In genomic region chr12:131383741-131384543, GRCh38 we compare ENCODE assay signal across 26 cellular contexts.
DNase-seq lines count a peak whose midpoint lies in the region; ATAC-seq, FAIRE-seq and TF ChIP-seq lines count a peak whose summit lies in the region.
"Had no signal": no experiment of that assay in that cellular context is flagged by ENCODE, and none has a peak within 500 bp of the region (broad histone marks: within the 10 kb centered on the region; RNA-seq: fewer than 3 reads in every experiment).

No MANE protein-coding gene starts in this region.

- no peak overlapping the region for H2BK12ac ChIP-seq in neuronal stem cell (ENCODE audit: low read length)

- H3K27ac ChIP-seq in heart right ventricle = no peak overlapping the region
- no peak overlapping the region for H3K27ac ChIP-seq in kidney (ENCODE audit: low read depth in 2 of 2, low read length in 2 of 2)
- H3K27ac ChIP-seq in neuronal stem cell (replicated peaks; ENCODE audit: low read length) = no peak overlapping the region
- H3K27ac ChIP-seq: BLaER1 treated with 17β-estradiol and CSF1 and Interleukin-3, amounts not matched to agents 10 nM and 100 nM; GM23248; SJSA1 had no signal

- no peaks in the 10 kb centered on the region for H3K79me1 ChIP-seq in neuronal stem cell (ENCODE audit: low read depth, low read length)

- H3K14ac ChIP-seq in neuronal stem cell (ENCODE audit: low read length) = peak overlapping the region; percentile 56

- 55 to 57% methylated on average over 21 of the region's 21 CpGs for WGBS in heart right ventricle, 2 donors
- WGBS in neuronal stem cell (ENCODE audit: extremely low coverage in 2 of 2, insufficient read length in 2 of 2, insufficient replicate concordance in 1 of 2), 2 donors = no CpG with 5 or more reads among the region's 21 CpGs

- H2BK5ac ChIP-seq in neuronal stem cell (ENCODE audit: low read length) = no peak overlapping the region

- H3K4me1 ChIP-seq in heart right ventricle (no peaks in the 10 kb centered on the region), kidney (ENCODE audit: control insufficient read depth in 1 of 2, insufficient read depth in 1 of 2, low read depth in 1 of 2, low read length in 2 of 2) (no peaks in the 10 kb centered on the region), neuronal stem cell (ENCODE audit: control insufficient read depth in 2 of 2, insufficient read depth in 1 of 2, low read depth in 1 of 2, low read length in 2 of 2) (peaks cover 21 to 44% of the 10 kb centered on the region in 2 donors)
- H3K4me1 ChIP-seq: Caco-2, SJSA1 had no signal

- H4K8ac ChIP-seq in neuronal stem cell (ENCODE audit: low read depth, low read length) = no peak overlapping the region

- peak overlapping the region; percentile 18 for H3K4me2 ChIP-seq in neuronal stem cell (ENCODE audit: insufficient read depth, low read length, poor library complexity, severe bottlenecking)
- H3K4me2 ChIP-seq: BLaER1 treated with 17β-estradiol and CSF1 and Interleukin-3, amounts not matched to agents 10 nM and 100 nM had no signal

- H4K91ac ChIP-seq in neuronal stem cell (ENCODE audit: low read depth, low read length, poor library complexity) = no peak overlapping the region

- peak overlapping the region; percentile 11 for H3K23ac ChIP-seq in neuronal stem cell (ENCODE audit: low read depth, low read length, poor library complexity)

- no peak for TF ChIP-seq CTCF in heart right ventricle (IDR thresholded peaks at IDR 0.05)
- no peak for TF ChIP-seq CTCF in kidney (IDR thresholded peaks at IDR 0.05; ENCODE audit: borderline replicate concordance, extremely low read depth, insufficient read depth)

- H3K36me3 ChIP-seq in heart right ventricle (no peaks in the 10 kb centered on the region), kidney (ENCODE audit: control insufficient read depth in 1 of 2, insufficient read depth in 2 of 2, low read length in 2 of 2) (no peaks in the 10 kb centered on the region), neuronal stem cell (replicated peaks in 1 of 2; ENCODE audit: control insufficient read depth in 2 of 2, insufficient read depth in 2 of 2, low read length in 2 of 2) (no peaks in the 10 kb centered on the region)
- H3K36me3 ChIP-seq: BLaER1 treated with 17β-estradiol and CSF1 and Interleukin-3, amounts not matched to agents 10 nM and 100 nM; SJSA1 had no signal

- H2AK5ac ChIP-seq in neuronal stem cell (ENCODE audit: low read depth, low read length) = peak overlapping the region; percentile 81

- no peaks in the 10 kb centered on the region for H3K9me3 ChIP-seq in heart right ventricle
- H3K9me3 ChIP-seq in kidney (ENCODE audit: control insufficient read depth in 1 of 2, low read length in 2 of 2) = no peaks in the 10 kb centered on the region
- H3K9me3 ChIP-seq in neuronal stem cell (replicated peaks in 1 of 2; ENCODE audit: control insufficient read depth in 2 of 2, insufficient read depth in 1 of 2, low read depth in 1 of 2, low read length in 2 of 2) = no peaks in the 10 kb centered on the region
- H3K9me3 ChIP-seq: BLaER1 treated with 17β-estradiol and CSF1 and Interleukin-3, amounts not matched to agents 10 nM and 100 nM; Caco-2; SJSA1 had no signal

- FAIRE-seq in kidney (lab: Jason Lieb, UNC) = no peak
- FAIRE-seq: GM12891 had no signal

- no peak overlapping the region for H2BK15ac ChIP-seq in neuronal stem cell (ENCODE audit: low read length)

- peak overlapping the region; percentile 43 for H2AFZ ChIP-seq in neuronal stem cell (ENCODE audit: low read length)
- H2AFZ ChIP-seq: GM23248 had no signal

- intact Hi-C loops in cardiac septum (cut with DNase I) = no loop called here
- intact Hi-C loops in heart right ventricle (cut with DNase I) = no loop called here
- intact Hi-C loops in kidney (cut with DNase I) = no loop called here

- H2BK120ac ChIP-seq in neuronal stem cell (ENCODE audit: low read depth, low read length) = no peak overlapping the region

- ATAC-seq in heart right ventricle (no peak), GM19395 (IDR thresholded peaks at IDR 0.05; ENCODE audit: unreplicated experiment) (no peak), HG02571 (IDR thresholded peaks at IDR 0.05; ENCODE audit: unreplicated experiment) (no peak)
- ATAC-seq: HCT116, Right ventricle myocardium inferior had no signal

- H3K27me3 ChIP-seq in heart right ventricle = peaks cover 0 to 81% (median 60%) of the 10 kb centered on the region in 7 donors
- H3K27me3 ChIP-seq in neuronal stem cell (ENCODE audit: control insufficient read depth in 3 of 3, insufficient read depth in 3 of 3, low read depth in 1 of 3, low read length in 3 of 3) = peaks cover 0 to 13% (median 13%) of the 10 kb centered on the region in 3 experiments

- no peak overlapping the region for H3K9ac ChIP-seq in kidney (ENCODE audit: low read length in 2 of 2)
- H3K9ac ChIP-seq in neuronal stem cell (ENCODE audit: low read depth, low read length, poor library complexity) = no peak overlapping the region
- H3K9ac ChIP-seq: BLaER1 treated with 17β-estradiol and CSF1 and Interleukin-3, amounts not matched to agents 10 nM and 100 nM; GM23248 had no signal

- peak overlapping the region; percentile 64 for H3K18ac ChIP-seq in neuronal stem cell (ENCODE audit: low read length)

- no peak overlapping the region for H3K4ac ChIP-seq in neuronal stem cell (ENCODE audit: low read length)

- H3K4me3 ChIP-seq in heart right ventricle (no peak overlapping the region), kidney (ENCODE audit: low read length in 2 of 2) (no peak overlapping the region), neuronal stem cell (ENCODE audit: low read length in 2 of 2) (no peak overlapping the region)
- H3K4me3 ChIP-seq: BLaER1 treated with 17β-estradiol and CSF1 and Interleukin-3, amounts not matched to agents 10 nM and 100 nM; GM23248; SJSA1 had no signal

- DNase-seq in cardiac septum (ENCODE audit: low spot score) (peak; percentile 66), heart right ventricle (no peak), kidney (peak; percentile 65), neuronal stem cell (ENCODE audit: low spot score) (no peak), DMS53 treated with DMSO at 0.1 percent for 48 hours (lab: John Stamatoyannopoulos, UW; ENCODE audit: unreplicated experiment) (no peak)
- DNase-seq: 8988T; Caco-2; CD4-positive, alpha-beta memory T cell; DMS 273 treated with DMSO at 0.1 percent for 48 hours; DND-41; GM23248; Karpas-422; MV-4-11; NCI-H1694; NCI-H2081 treated with DMSO at 0.1 percent for 48 hours; NCI-H2171 treated with DMSO at 0.1 percent for 48 hours; NCI-H446; NCI-H526 treated with DMSO at 0.1 percent for 48 hours; OCI-M1 had no signal

Comparison
In these comparisons a context has a peak if more than half of its experiments do, and no peak if none do; other contexts are left out.
1. DNase-seq: peak in cardiac septum (single experiment) and kidney (single experiment); none in heart right ventricle (0 of 2), neuronal stem cell (single experiment) and DMS53 treated with DMSO at 0.1 percent for 48 hours (single experiment).